ENCODE assay signal across 17 cellular contexts in genomic region chr5:62017092-62017491, GRCh38.
"Had no signal": no experiment of that assay in that cellular context is flagged by ENCODE, and none has a peak within 500 bp of the region (broad histone marks: within the 10 kb centered on the region; RNA-seq: fewer than 3 reads in every experiment).

No MANE protein-coding gene starts in this region.

- H3K27me3 ChIP-seq: upper lobe of right lung had no signal

- H3K4me3 ChIP-seq: coronary artery, lung, upper lobe of right lung had no signal

- H3K4me1 ChIP-seq: upper lobe of right lung had no signal

- H3K36me3 ChIP-seq: upper lobe of right lung, WERI-Rb-1 had no signal

- ATAC-seq: esophagus mucosa; left colon; stimulated activated naive B cell treated with anti-CD40 and anti-IgM and Interleukin-4, amounts not matched to agents 10 μg/mL and 1 μg/mL and 100 μg/mL, for 72 hours; upper lobe of right lung had no signal

- H3K9me3 ChIP-seq: upper lobe of right lung had no signal

- DNase-seq: activated CD4-positive, alpha-beta T cell treated with anti-CD3 and anti-CD28 coated beads for 1 hour; activated CD4-positive, alpha-beta T cell treated with anti-CD3 and anti-CD28 coated beads, Interleukin-2, amount 50 U/mL, for 4 hours; amygdala; effector CD4-positive, alpha-beta T cell; foreskin melanocyte; glutamatergic neuron; hippocampal formation; islet precursor cell; left colon; midbrain; stimulated activated naive B cell treated with anti-CD40 and anti-IgM and Interleukin-4, amounts not matched to agents 10 μg/mL and 1 μg/mL and 100 μg/mL, for 72 hours; SW 1271; upper lobe of right lung; WERI-Rb-1 had no signal
